Comparison of ENCODE assay signal across 1 cellular context in genomic region chr12:39616251-39616650, GRCh38.
TF ChIP-seq lines count a peak whose summit lies in the region.

No MANE protein-coding gene starts in this region.

TF ChIP-seq in GM12878, 131 proteins besides CTCF, POLR2A, EP300 and RAD21 (continued from another document):
- TF ChIP-seq REST (IDR thresholded peaks at IDR 0.05; ENCODE audit: low read depth, low read length): no peak
- TF ChIP-seq ZNF274 (IDR thresholded peaks at IDR 0.05; ENCODE audit: insufficient read depth, insufficient read length): no peak
- TF ChIP-seq CREB1 (IDR thresholded peaks at IDR 0.05; ENCODE audit: low read depth): no peak
- no peak for TF ChIP-seq NRF1 (conservative IDR thresholded peaks at IDR 0.05; ENCODE audit: low read depth, low read length)
- TF ChIP-seq ETV6 (conservative IDR thresholded peaks at IDR 0.05 in 1 of 2, IDR thresholded peaks at IDR 0.05 in 1 of 2; ENCODE audit: borderline replicate concordance in 1 of 2, low read depth in 1 of 2): no peak
- no peak for TF ChIP-seq CHD4 (IDR thresholded peaks at IDR 0.05)
